In genomic region chr1:178870944-178871343, GRCh38 we compare ENCODE assay signal across 11 cellular contexts. TPM values are rescaled to one million over a fixed set of nuclear protein-coding genes. Genes with fewer than 3 reads are reported as not detected.
DNase-seq lines count a peak whose midpoint lies in the region; ATAC-seq and TF ChIP-seq lines count a peak whose summit lies in the region.
"Had no signal": no experiment of that assay in that cellular context is flagged by ENCODE, and none has a peak within 500 bp of the region (broad histone marks: within the 10 kb centered on the region; RNA-seq: fewer than 3 reads in every experiment).

Gene ANGPTL1 (minus strand): TSS chr1:178871077. CDS start chr1:178865776, 5,301 bp downstream.

- TF ChIP-seq CTCF in WTC11 (IDR thresholded peaks at IDR 0.05), result no peak
- TF ChIP-seq CTCF in heart right ventricle (IDR thresholded peaks at IDR 0.05), result no peak
- no peak for TF ChIP-seq CTCF in ovary (IDR thresholded peaks at IDR 0.05)

- TF ChIP-seq EP300 in ovary (IDR thresholded peaks at IDR 0.05), result no peak

- H3K4me1 ChIP-seq in ACC112 (ENCODE audit: control insufficient read depth, insufficient read depth, low read length, unreplicated experiment) (peaks cover 41% of the 10 kb centered on the region), heart right ventricle (peaks cover 0 to 41% (median 16%) of the 10 kb centered on the region in 9 donors), ovary (ENCODE audit: insufficient read depth) (peaks cover 2% of the 10 kb centered on the region)
- H3K4me1 ChIP-seq: BE2C had no signal

- no peaks in the 10 kb centered on the region for H3K36me3 ChIP-seq in ACC112 (ENCODE audit: insufficient read depth, low read length)
- no peaks in the 10 kb centered on the region for H3K36me3 ChIP-seq in heart right ventricle
- no peaks in the 10 kb centered on the region for H3K36me3 ChIP-seq in ovary
- H3K36me3 ChIP-seq: BE2C had no signal

- DNase-seq in WTC11 (ENCODE audit: low spot score) (no peak), heart right ventricle (peak in 1 of 2 donors; percentile 12), ovary (peak in 1 of 5 donors; percentile 18), NCI-H226 (no peak)
- no peak for DNase-seq in activated T-helper 2 cell treated with anti-CD3 and anti-CD28 coated beads, Interferon-gamma antibody, Interleukin-2, Interleukin-4, amounts not matched to agents 10 μg/mL and 5 μg/mL and 100 μg/mL, durations not matched to agents 14 hours and 24 hours and 36 hours (ENCODE audit: low spot score)
- DNase-seq: BE2C, posterior cingulate gyrus had no signal

- peak; percentile 55 for ATAC-seq in WTC11
- ATAC-seq in heart right ventricle, result peak in 6 of 8 donors; percentile 34 to 62 (median 48)
- no peak for ATAC-seq in HG02938 (IDR thresholded peaks at IDR 0.05; ENCODE audit: unreplicated experiment)
- no peak for ATAC-seq in HG03280 (IDR thresholded peaks at IDR 0.05; ENCODE audit: unreplicated experiment)

- H3K27me3 ChIP-seq in ACC112 (ENCODE audit: insufficient read depth, low read length) (no peaks in the 10 kb centered on the region), heart right ventricle (no peaks in the 10 kb centered on the region), ovary (no peaks in the 10 kb centered on the region)
- H3K27me3 ChIP-seq: BE2C had no signal

- TF ChIP-seq POLR2A in ovary (IDR thresholded peaks at IDR 0.05), result no peak

- peak within 1 kb of the TSS; percentile 11 for H2AFZ ChIP-seq in ACC112 (ENCODE audit: low read length, unreplicated experiment)

- H3K27ac ChIP-seq in ACC112 (ENCODE audit: low read depth, low read length) (no peak within 1 kb of the TSS), heart right ventricle (peak within 1 kb of the TSS in 7 of 10 donors; percentile 6 to 62 (median 35)), ovary (peak within 1 kb of the TSS in 1 of 2 donors; percentile 56)

- intact Hi-C loops in heart right ventricle (cut with DNase I), result loop anchor here in 4 of 10 donors (5.0 to 10.0 kb wide), 3 partner anchors 61 to 66 kb away; no protein-coding TSS in a partner anchor
- intact Hi-C loops in ovary (cut with DNase I), result no loop called here
- intact Hi-C loops in activated T-helper 2 cell treated with anti-CD3 and anti-CD28 coated beads, Interferon-gamma antibody, Interleukin-2, Interleukin-4, amounts not matched to agents 10 μg/mL and 5 μg/mL and 100 μg/mL, durations not matched to agents 14 hours and 24 hours and 36 hours (cut with micrococcal nuclease), result no loop called here

- H3K9me3 ChIP-seq in heart right ventricle (no peaks in the 10 kb centered on the region), ovary (no peaks in the 10 kb centered on the region)
- H3K9me3 ChIP-seq: BE2C had no signal

- H3K9me3 Mint-ChIP-seq in WTC11, result no peaks in the 10 kb centered on the region
- no peaks in the 10 kb centered on the region for H3K9me3 Mint-ChIP-seq in activated T-helper 2 cell treated with anti-CD3 and anti-CD28 coated beads, Interferon-gamma antibody, Interleukin-2, Interleukin-4, amounts not matched to agents 10 μg/mL and 5 μg/mL and 100 μg/mL, durations not matched to agents 14 hours and 24 hours and 36 hours
- H3K9me3 Mint-ChIP-seq: central memory CD8-positive, alpha-beta T cell had no signal

- peaks cover 26% of the 10 kb centered on the region for H3K4me1 Mint-ChIP-seq in WTC11
- peaks cover 4% of the 10 kb centered on the region for H3K4me1 Mint-ChIP-seq in activated T-helper 2 cell treated with anti-CD3 and anti-CD28 coated beads, Interferon-gamma antibody, Interleukin-2, Interleukin-4, amounts not matched to agents 10 μg/mL and 5 μg/mL and 100 μg/mL, durations not matched to agents 14 hours and 24 hours and 36 hours (ENCODE audit: low read depth)
- H3K4me1 Mint-ChIP-seq: central memory CD8-positive, alpha-beta T cell had no signal

- H3K4me3 Mint-ChIP-seq in WTC11, result no peak within 1 kb of the TSS
- H3K4me3 Mint-ChIP-seq in activated T-helper 2 cell treated with anti-CD3 and anti-CD28 coated beads, Interferon-gamma antibody, Interleukin-2, Interleukin-4, amounts not matched to agents 10 μg/mL and 5 μg/mL and 100 μg/mL, durations not matched to agents 14 hours and 24 hours and 36 hours (ENCODE audit: low read depth), result no peak within 1 kb of the TSS
- H3K4me3 Mint-ChIP-seq: central memory CD8-positive, alpha-beta T cell had no signal

- CTCF ChIA-PET in WTC11 (lab: Charles Lee), result interaction anchor here (3.2 kb wide), 1 partner anchor 132 kb away, joined by 17 read pairs; no protein-coding TSS in a partner anchor

- no peaks in the 10 kb centered on the region for H3K27me3 Mint-ChIP-seq in WTC11 (ENCODE audit: low read depth)
- no peaks in the 10 kb centered on the region for H3K27me3 Mint-ChIP-seq in activated T-helper 2 cell treated with anti-CD3 and anti-CD28 coated beads, Interferon-gamma antibody, Interleukin-2, Interleukin-4, amounts not matched to agents 10 μg/mL and 5 μg/mL and 100 μg/mL, durations not matched to agents 14 hours and 24 hours and 36 hours (ENCODE audit: low read depth)

- H3K4me3 ChIP-seq in ACC112 (ENCODE audit: low read depth, low read length), result peak within 1 kb of the TSS; percentile 75
- H3K4me3 ChIP-seq in heart right ventricle, result peak within 1 kb of the TSS in 9 of 10 donors; percentile 12 to 50 (median 42)
- H3K4me3 ChIP-seq in ovary, result peak within 1 kb of the TSS; percentile 35

- peak within 1 kb of the TSS; percentile 66 for H3K27ac Mint-ChIP-seq in WTC11
- H3K27ac Mint-ChIP-seq in activated T-helper 2 cell treated with anti-CD3 and anti-CD28 coated beads, Interferon-gamma antibody, Interleukin-2, Interleukin-4, amounts not matched to agents 10 μg/mL and 5 μg/mL and 100 μg/mL, durations not matched to agents 14 hours and 24 hours and 36 hours, result no peak within 1 kb of the TSS

- WGBS in heart right ventricle, 2 donors, result 51 to 56% methylated on average over 4 of the region's 4 CpGs
- WGBS in ovary, 3 donors, result 10 to 22% (median 18%) methylated on average over 4 of the region's 4 CpGs

- H3K36me3 Mint-ChIP-seq in WTC11, result no peaks in the 10 kb centered on the region
- H3K36me3 Mint-ChIP-seq in activated T-helper 2 cell treated with anti-CD3 and anti-CD28 coated beads, Interferon-gamma antibody, Interleukin-2, Interleukin-4, amounts not matched to agents 10 μg/mL and 5 μg/mL and 100 μg/mL, durations not matched to agents 14 hours and 24 hours and 36 hours (ENCODE audit: low read depth), result no peaks in the 10 kb centered on the region

- POLR2A ChIA-PET in WTC11 (lab: Charles Lee), result no interaction called here

- no peaks in the 10 kb centered on the region for H3K79me2 ChIP-seq in ACC112 (ENCODE audit: control insufficient read depth, insufficient read depth, low read length, unreplicated experiment)

TF ChIP-seq in WTC11, 78 proteins besides CTCF, POLR2A, EP300 and RAD21:
- TF ChIP-seq ZNF232 (CRISPR knock-in tag; IDR thresholded peaks at IDR 0.05) (no peak), MYBL2 (CRISPR knock-in tag; IDR thresholded peaks at IDR 0.05) (no peak), SMAD3 (CRISPR knock-in tag; IDR thresholded peaks at IDR 0.05; ENCODE audit: borderline replicate concordance) (no peak)
- TF ChIP-seq, protein P1, sequence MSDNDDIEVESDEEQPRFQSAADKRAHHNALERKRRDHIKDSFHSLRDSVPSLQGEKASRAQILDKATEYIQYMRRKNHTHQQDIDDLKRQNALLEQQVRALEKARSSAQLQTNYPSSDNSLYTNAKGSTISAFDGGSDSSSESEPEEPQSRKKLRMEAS (CRISPR knock-in tag; IDR thresholded peaks at IDR 0.05), result no peak

RNA-seq across cellular contexts. Expression of gene ANGPTL1, which starts in this region (rescaled TPM):
- not detected in 3 replicates for total RNA-seq in WTC11 (2021)
- 10 to 100 TPM in 8 of 10 donors, 1 to 10 TPM in 2; 6.9 to 35.2 (median 13.5) TPM for total RNA-seq in heart right ventricle
- 10 to 100 TPM in 1 of 2 donors, 1 to 10 TPM in 1; 6.1 to 20.1 TPM for polyA plus RNA-seq in heart right ventricle
- 100 to 1,000 TPM in 2 of 7 donors, 10 to 100 TPM in 5; 21.9 to 165 (median 48.9) TPM for total RNA-seq in ovary
- 10 to 100 TPM; 65.7 to 83.2 TPM for polyA plus RNA-seq in ovary
- total RNA-seq in activated T-helper 2 cell treated with anti-CD3 and anti-CD28 coated beads, Interferon-gamma antibody, Interleukin-2, Interleukin-4, amounts not matched to agents 10 μg/mL and 5 μg/mL and 100 μg/mL, durations not matched to agents 14 hours and 24 hours and 36 hours, result not detected in 2 replicates

Comparison
In these comparisons a context has a peak if more than half of its experiments do, and no peak if none do; other contexts are left out.
1. Peak in ATAC-seq in WTC11; RNA of the gene not detected or under 1 TPM.
2. ATAC-seq: peak in heart right ventricle (6 of 8); none in HG02938 (single experiment) and HG03280 (single experiment).
3. Peak in every context shown above with its lines, with median percentiles within 50 percentile points of each other: H3K4me3 ChIP-seq.